Comparison of ENCODE assay signal across 1 cellular context in the genomic region with DNA sequence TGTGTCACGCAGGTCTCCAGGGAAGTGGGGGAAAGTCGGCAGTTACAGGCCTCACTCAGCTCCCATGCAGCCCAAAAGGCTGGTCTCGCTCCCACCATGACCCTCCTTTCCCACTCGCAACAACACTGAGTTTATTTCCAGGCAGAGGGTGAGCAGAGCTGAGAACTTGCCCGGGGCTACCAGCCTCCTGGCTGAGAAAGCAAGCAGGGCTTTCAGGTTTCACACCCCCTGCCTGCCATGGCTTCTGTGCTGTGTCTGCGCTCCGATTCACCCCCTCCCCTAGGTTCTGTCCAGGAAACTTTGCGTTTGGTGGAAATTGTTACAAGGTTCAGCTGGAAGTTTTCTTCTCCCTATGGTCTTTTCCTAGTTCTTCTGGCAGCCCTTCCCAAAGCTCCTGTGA.
TF ChIP-seq lines count a peak whose summit lies in the region.

No MANE protein-coding gene starts in this region.

TF ChIP-seq in H1, 55 proteins besides CTCF, POLR2A, EP300 and RAD21:
- TF ChIP-seq, protein P1, sequence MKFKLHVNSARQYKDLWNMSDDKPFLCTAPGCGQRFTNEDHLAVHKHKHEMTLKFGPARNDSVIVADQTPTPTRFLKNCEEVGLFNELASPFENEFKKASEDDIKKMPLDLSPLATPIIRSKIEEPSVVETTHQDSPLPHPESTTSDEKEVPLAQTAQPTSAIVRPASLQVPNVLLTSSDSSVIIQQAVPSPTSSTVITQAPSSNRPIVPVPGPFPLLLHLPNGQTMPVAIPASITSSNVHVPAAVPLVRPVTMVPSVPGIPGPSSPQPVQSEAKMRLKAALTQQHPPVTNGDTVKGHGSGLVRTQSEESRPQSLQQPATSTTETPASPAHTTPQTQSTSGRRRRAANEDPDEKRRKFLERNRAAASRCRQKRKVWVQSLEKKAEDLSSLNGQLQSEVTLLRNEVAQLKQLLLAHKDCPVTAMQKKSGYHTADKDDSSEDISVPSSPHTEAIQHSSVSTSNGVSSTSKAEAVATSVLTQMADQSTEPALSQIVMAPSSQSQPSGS (IDR thresholded peaks at IDR 0.05; ENCODE audit: low read length), result no peak
- no peak for TF ChIP-seq CHD7 (IDR thresholded peaks at IDR 0.05; ENCODE audit: insufficient replicate concordance, low read length)
- no peak for TF ChIP-seq RNF2 (IDR thresholded peaks at IDR 0.05; ENCODE audit: borderline replicate concordance, low read depth, low read length, missing control alignments, poor library complexity, severe bottlenecking)
- TF ChIP-seq ASH2L (IDR thresholded peaks at IDR 0.05; ENCODE audit: low read length), result no peak
- no peak for TF ChIP-seq SIX5 (IDR thresholded peaks at IDR 0.05; ENCODE audit: low read depth, low read length)
- no peak for TF ChIP-seq ZNF274 (IDR thresholded peaks at IDR 0.05; ENCODE audit: borderline replicate concordance, extremely low read depth, low read length)
- TF ChIP-seq POLR2AphosphoS5 (IDR thresholded peaks at IDR 0.05; ENCODE audit: low read depth, low read length), result no peak
- TF ChIP-seq YY1 (IDR thresholded peaks at IDR 0.05; ENCODE audit: low read depth, low read length), result no peak
- TF ChIP-seq CTBP2 (IDR thresholded peaks at IDR 0.05; ENCODE audit: borderline replicate concordance, insufficient read depth, insufficient read length, low read length), result no peak
